ENCODE assay signal across 8 cellular contexts in genomic region chr2:65064728-65065552, GRCh38. TPM values are rescaled to one million over a fixed set of nuclear protein-coding genes. Genes with fewer than 3 reads are reported as not detected.
DNase-seq lines count a peak whose midpoint lies in the region; ATAC-seq and TF ChIP-seq lines count a peak whose summit lies in the region.

No MANE protein-coding gene starts in this region.

- no peaks in the 10 kb centered on the region for H3K36me3 ChIP-seq in GM23248 (ENCODE audit: low read depth)

- 0 out of 2 replicates have a peak overlapping the region, but pooled peaks have one; percentile 10 for H2AFZ ChIP-seq in GM23248

- WGBS in GM23248 (ENCODE audit: low coverage in 1 of 2, low lambda C conversion rate in 2 of 2, missing lambda C conversion rate in 2 of 2), 2 experiments = 7 to 9% methylated on average over 13 to 14 of the region's 14 CpGs

- H3K4me3 ChIP-seq in GM23248 (peak overlapping the region; percentile 58), cardiac fibroblast (replicated peaks in 1 of 2; ENCODE audit: low read depth in 2 of 2, low read length in 2 of 2) (no peak overlapping the region)

- no peaks in the 10 kb centered on the region for H3K36me3 Mint-ChIP-seq in activated CD4-positive, alpha-beta T cell treated with anti-CD3 and anti-CD28 coated beads for 36 hours (ENCODE audit: low read depth)

- H3K9ac ChIP-seq in GM23248 = peak overlapping the region; percentile 69

- peak overlapping the region; percentile 76 for H3K27ac Mint-ChIP-seq in activated CD4-positive, alpha-beta T cell treated with anti-CD3 and anti-CD28 coated beads for 36 hours

- ATAC-seq in activated CD4-positive, alpha-beta T cell treated with anti-CD3 and anti-CD28 coated beads for 36 hours = peak; percentile 84

- peak overlapping the region; percentile 81 for H3K4me2 ChIP-seq in GM23248 (ENCODE audit: unreplicated experiment)

- H4K20me1 ChIP-seq in GM23248 (ENCODE audit: insufficient read depth) = no peaks in the 10 kb centered on the region

- H3K4me3 Mint-ChIP-seq in activated CD4-positive, alpha-beta T cell treated with anti-CD3 and anti-CD28 coated beads for 36 hours = peak overlapping the region; percentile 35

- in situ Hi-C loops in GM23248 (cut with MboI) = loop anchor here (25.0 kb wide), 1 partner anchor 497 kb away; no protein-coding TSS in a partner anchor

- peaks cover 44% of the 10 kb centered on the region for H3K4me1 Mint-ChIP-seq in activated CD4-positive, alpha-beta T cell treated with anti-CD3 and anti-CD28 coated beads for 36 hours

- DNase-seq in activated CD4-positive, alpha-beta T cell treated with anti-CD3 and anti-CD28 coated beads for 36 hours = peak; percentile 66
- no peak for DNase-seq in activated CD4-positive, alpha-beta T cell treated with anti-CD3 and anti-CD28 coated beads for 1 hour
- peak; percentile 96 for DNase-seq in GM23248
- DNase-seq in KG1 (lab: John Stamatoyannopoulos, UW) = peak; percentile 94
- DNase-seq in SKM-1 (lab: John Stamatoyannopoulos, UW; ENCODE audit: unreplicated experiment) = peak; percentile 92
- peak; percentile 95 for DNase-seq in cardiac fibroblast (ENCODE audit: low read depth in 2 of 2)
- peak; percentile 40 for DNase-seq in stimulated activated CD8-positive, alpha-beta memory T cell treated with anti-CD3 and anti-CD28 coated beads, Interleukin-4, amount 100 ng/mL, for 48 hours

- intact Hi-C loops in activated CD4-positive, alpha-beta T cell treated with anti-CD3 and anti-CD28 coated beads for 36 hours (cut with DNase I, micrococcal nuclease) = loop anchor here (1.0 to 5.0 kb wide), 8 partner anchors 66 to 508 kb away; partner anchors contain the start of genes ACTR2 (in 2 of the 2) and RAB1A (in 2 of the 2)

- H3K9me3 ChIP-seq in GM23248 (ENCODE audit: low read depth) = no peaks in the 10 kb centered on the region

- CTCF ChIA-PET in activated CD4-positive, alpha-beta T cell treated with anti-CD3 and anti-CD28 coated beads for 36 hours (lab: Charles Lee) = interaction anchor here (0.6 to 4.2 kb wide), 44 partner anchors 9 to 510 kb away, joined by 3 to 60 read pairs (median 4); partner anchors contain the start of genes ACTR2, CEP68 and RAB1A

- peaks cover 23% of the 10 kb centered on the region for H3K4me1 ChIP-seq in GM23248 (ENCODE audit: insufficient read depth)

- H3K9me3 Mint-ChIP-seq in activated CD4-positive, alpha-beta T cell treated with anti-CD3 and anti-CD28 coated beads for 36 hours (ENCODE audit: low read depth) = no peaks in the 10 kb centered on the region

- H3K27me3 ChIP-seq in GM23248 (replicated peaks; ENCODE audit: insufficient read depth) (no peaks in the 10 kb centered on the region), layer of hippocampus (ENCODE audit: control insufficient read depth, insufficient read depth, low read length) (no peaks in the 10 kb centered on the region)

- H3K27me3 Mint-ChIP-seq in activated CD4-positive, alpha-beta T cell treated with anti-CD3 and anti-CD28 coated beads for 36 hours = no peaks in the 10 kb centered on the region

- peak overlapping the region; percentile 93 for H3K27ac ChIP-seq in GM23248
- peak overlapping the region; percentile 24 for H3K27ac ChIP-seq in layer of hippocampus (ENCODE audit: low read depth, low read length)

- peaks cover 76% of the 10 kb centered on the region for H3K79me2 ChIP-seq in GM23248 (ENCODE audit: insufficient read depth)

- peaks cover 38% of the 10 kb centered on the region for H3F3A ChIP-seq in GM23248 (ENCODE audit: insufficient read depth)

- POLR2A ChIA-PET in activated CD4-positive, alpha-beta T cell treated with anti-CD3 and anti-CD28 coated beads for 36 hours (lab: Charles Lee) = interaction anchor here (0.6 to 1.8 kb wide), 7 partner anchors 9 to 541 kb away, joined by 3 to 14 read pairs (median 4); partner anchors contain the start of genes CEP68 and RAB1A

- no peaks in the 10 kb centered on the region for H3K9me2 ChIP-seq in GM23248 (ENCODE audit: insufficient read depth)

- peak; percentile 66 for TF ChIP-seq CTCF in cardiac fibroblast (IDR thresholded peaks at IDR 0.05; ENCODE audit: low read depth, low read length)

RNA-seq across cellular contexts. Expression of gene CEP68, which starts 8.7 kb away (rescaled TPM):
- 1 to 10 TPM; 4.9 to 6.0 TPM for total RNA-seq in activated CD4-positive, alpha-beta T cell treated with anti-CD3 and anti-CD28 coated beads for 36 hours
- total RNA-seq in GM23248 (2014; rRNA removed; shearing (Covaris generic)) = 5.1 and 7.3 TPM in 2 replicates
- 7.9 and 10.7 TPM in 2 replicates for polyA plus RNA-seq in GM23248 (2016; fragmentation: Nextera tagmentation; extraction: Ambion mirVana)
